ENCODE assay signal across 15 cellular contexts in the genomic region with DNA sequence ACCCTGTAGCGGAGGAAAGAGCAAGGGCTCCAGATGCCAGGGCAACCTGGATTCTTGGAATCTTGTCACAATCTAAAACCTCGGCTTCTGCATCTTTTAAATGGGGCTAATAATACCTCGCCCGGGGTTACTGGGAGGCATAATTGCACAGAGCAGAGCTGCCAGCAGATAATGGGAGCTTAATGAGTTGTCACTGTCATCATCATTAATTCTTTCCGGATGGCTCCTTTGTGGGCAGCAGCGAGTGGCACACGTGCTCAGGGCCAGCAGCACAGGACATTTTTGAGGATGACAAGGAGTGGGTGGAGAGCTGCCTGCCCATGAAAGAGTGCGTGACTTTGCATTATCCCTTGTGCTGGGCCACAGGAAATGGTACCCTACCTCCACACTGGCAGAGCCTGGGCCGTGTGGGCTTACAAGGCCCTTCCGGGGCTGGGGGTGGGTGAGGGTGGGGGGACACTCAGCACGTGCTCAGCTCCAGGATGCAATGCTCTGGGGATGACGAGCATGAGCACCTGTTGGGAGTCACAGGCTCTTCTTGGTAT. TPM values are rescaled to one million over a fixed set of nuclear protein-coding genes. Genes with fewer than 3 reads are reported as not detected.
DNase-seq lines count a peak whose midpoint lies in the region; ATAC-seq, FAIRE-seq and TF ChIP-seq lines count a peak whose summit lies in the region.
"Had no signal": no experiment of that assay in that cellular context is flagged by ENCODE, and none has a peak within 500 bp of the region (broad histone marks: within the 10 kb centered on the region; RNA-seq: fewer than 3 reads in every experiment).

No MANE protein-coding gene starts in this region.

- in situ Hi-C loops in gastrocnemius medialis (cut with MboI; ENCODE audit: low sequenced_read_pairs in 4 of 4) = loop anchor here in 1 of 4 donors (5.0 kb wide), 1 partner anchor 78 kb away; a partner anchor contains a TSS
- in situ Hi-C loops in G401 (cut with HindIII; ENCODE audit: low sequenced_read_pairs) = no loop called here
- in situ Hi-C loops in HepG2 (cut with HindIII; ENCODE audit: extremely low pct_ligation_motif_present, low pct_unique_long_range_greater_than_20kb) = no loop called here

- no peak for TF ChIP-seq CTCF in gastrocnemius medialis (IDR thresholded peaks at IDR 0.05 in 4 of 5, conservative IDR thresholded peaks at IDR 0.05 in 1 of 5)
- no peak for TF ChIP-seq CTCF in HepG2 (CRISPR knock-in tag; IDR thresholded peaks at IDR 0.05)

- no peak overlapping the region for H3K4me3 Mint-ChIP-seq in activated CD4-positive, alpha-beta memory T cell treated with anti-CD3 and anti-CD28 coated beads for 36 hours
- H3K4me3 Mint-ChIP-seq: HFFc6 had no signal

- H3K9me3 ChIP-seq in effector memory CD4-positive, alpha-beta T cell (ENCODE audit: control insufficient read depth, low read length) = no peaks in the 10 kb centered on the region
- H3K9me3 ChIP-seq in gastrocnemius medialis = no peaks in the 10 kb centered on the region
- no peaks in the 10 kb centered on the region for H3K9me3 ChIP-seq in HepG2 (ENCODE audit: low read length)

- TF ChIP-seq POLR2A in gastrocnemius medialis (IDR thresholded peaks at IDR 0.05) = no peak
- TF ChIP-seq POLR2A in HepG2 (IDR thresholded peaks at IDR 0.05; ENCODE audit: insufficient read depth in 1 of 2, low read depth in 2 of 2, low read length in 2 of 2) = 0 out of 4 replicates have a peak, but pooled peaks of 1 of the 2 experiments have one; percentile 4

- H3K36me3 ChIP-seq in effector memory CD4-positive, alpha-beta T cell (ENCODE audit: control insufficient read depth, insufficient read depth, low read length) = no peaks in the 10 kb centered on the region
- H3K36me3 ChIP-seq in gastrocnemius medialis (no peaks in the 10 kb centered on the region), HepG2 (replicated peaks in 1 of 2; ENCODE audit: control insufficient read depth in 1 of 2, insufficient read depth in 2 of 2, low read length in 2 of 2) (no peaks in the 10 kb centered on the region; a peak in 1 of 5 replicates)

- no peak overlapping the region for H3K9ac ChIP-seq in HepG2 (ENCODE audit: insufficient read depth, low read depth, low read length)
- H3K9ac ChIP-seq: parathyroid adenoma had no signal

- H3K36me3 Mint-ChIP-seq in activated CD4-positive, alpha-beta memory T cell treated with anti-CD3 and anti-CD28 coated beads for 36 hours = peaks cover 5% of the 10 kb centered on the region

- FAIRE-seq in HTR-8/SVneo (lab: Jason Lieb, UNC) (no peak), HepG2 (lab: Jason Lieb, UNC) (no peak)

- intact Hi-C loops in gastrocnemius medialis (cut with DNase I; ENCODE audit: low total_unique reads) (loop anchor here (5.0 to 10.0 kb wide), 3 partner anchors 367 to 537 kb away; a partner anchor contains a TSS), HepG2 (cut with micrococcal nuclease; ENCODE audit: unreplicated experiment) (no loop called here)
- intact Hi-C loops in activated CD4-positive, alpha-beta memory T cell treated with anti-CD3 and anti-CD28 coated beads for 36 hours (cut with micrococcal nuclease) = no loop called here

- no peak for TF ChIP-seq RAD21 in HepG2 (CRISPR knock-in tag; IDR thresholded peaks at IDR 0.05)

- ATAC-seq in gastrocnemius medialis = no peak
- no peak for ATAC-seq in HepG2

- peak overlapping the region; percentile 43 for H3K27ac ChIP-seq in effector memory CD4-positive, alpha-beta T cell (ENCODE audit: insufficient read depth, low read length, poor library complexity, severe bottlenecking)
- H3K27ac ChIP-seq in gastrocnemius medialis (peak overlapping the region; percentile 91 to 97 (median 92)), HepG2 (ENCODE audit: extremely low read length, insufficient read depth, low read length) (no peak overlapping the region)

- DNase-seq in COLO668 (lab: John Stamatoyannopoulos, UW; ENCODE audit: unreplicated experiment) = peak; percentile 69
- peak; percentile 65 for DNase-seq in NCI-H146 (lab: John Stamatoyannopoulos, UW)
- DNase-seq in effector memory CD4-positive, alpha-beta T cell = no peak
- no peak for DNase-seq in gastrocnemius medialis
- no peak for DNase-seq in HTR-8/SVneo (ENCODE audit: insufficient read length, low spot score)
- no peak for DNase-seq in activated CD4-positive, alpha-beta memory T cell treated with anti-CD3 and anti-CD28 coated beads for 36 hours
- DNase-seq in G401 (ENCODE audit: low spot score) = no peak
- no peak for DNase-seq in HepG2 (ENCODE audit: low spot score)
- DNase-seq: anterior cingulate cortex; C1 segment of cervical spinal cord; dermis blood vessel endothelial cell; HFFc6; stimulated activated CD4-positive, alpha-beta T cell treated with anti-CD3 and anti-CD28 coated beads, Interleukin-2, amount 100 ng/mL, for 24 hours; T-helper 9 cell had no signal

- CTCF ChIA-PET in activated CD4-positive, alpha-beta memory T cell treated with anti-CD3 and anti-CD28 coated beads for 36 hours (lab: Charles Lee) = interaction anchor here (1.4 kb wide), 1 partner anchor 68 kb away, joined by 3 read pairs; no protein-coding TSS in a partner anchor
- CTCF ChIA-PET in HepG2 (lab: Yijun Ruan, JAX; ENCODE audit: low intra/inter-chr PET ratio, low total read pairs) = no interaction called here

- no peak overlapping the region for H2AFZ ChIP-seq in HepG2 (ENCODE audit: low read length)

- H3K4me2 ChIP-seq in HepG2 (ENCODE audit: low read depth, low read length) = no peak overlapping the region

- TF ChIP-seq EP300 in HepG2 (IDR thresholded peaks at IDR 0.05; ENCODE audit: low read depth in 2 of 2, low read length in 2 of 2) = no peak
- no peak for TF ChIP-seq EP300 in HepG2 (CRISPR knock-in tag; IDR thresholded peaks at IDR 0.05; ENCODE audit: borderline replicate concordance)

- POLR2A ChIA-PET in activated CD4-positive, alpha-beta memory T cell treated with anti-CD3 and anti-CD28 coated beads for 36 hours (lab: Charles Lee) = interaction anchor here (0.6 kb wide), 1 partner anchor 300 kb away, joined by 3 read pairs; no protein-coding TSS in a partner anchor
- POLR2A ChIA-PET in HepG2 (lab: Yijun Ruan, JAX) = interaction anchor here (5.2 kb wide), 1 partner anchor 79 kb away, joined by 93 read pairs; a partner anchor contains a TSS

- H3K79me2 ChIP-seq in HepG2 (ENCODE audit: insufficient read depth, low read length) = peaks cover 12% of the 10 kb centered on the region

- no TSS peak for BruUV-seq in HepG2 (replicated peaks; lab: Mats Ljungman, UMichigan)

- H3K4me3 ChIP-seq in effector memory CD4-positive, alpha-beta T cell (ENCODE audit: insufficient read depth, low read depth, low read length, poor library complexity, severe bottlenecking) = no peak overlapping the region
- no peak overlapping the region for H3K4me3 ChIP-seq in gastrocnemius medialis
- no peak overlapping the region for H3K4me3 ChIP-seq in HepG2 (replicated peaks in 1 of 3; ENCODE audit: insufficient read depth in 1 of 3, low read depth in 2 of 3, low read length in 3 of 3)

- H3K4me1 Mint-ChIP-seq in activated CD4-positive, alpha-beta memory T cell treated with anti-CD3 and anti-CD28 coated beads for 36 hours (ENCODE audit: low read depth) = peaks cover 59% of the 10 kb centered on the region

- 98% methylated on average over 7 of the region's 12 CpGs for WGBS in HepG2 (ENCODE audit: low lambda C conversion rate)

- H3K27ac Mint-ChIP-seq in activated CD4-positive, alpha-beta memory T cell treated with anti-CD3 and anti-CD28 coated beads for 36 hours = no peak overlapping the region
- H3K27ac Mint-ChIP-seq: HFFc6 had no signal

- H3K9me3 Mint-ChIP-seq in activated CD4-positive, alpha-beta memory T cell treated with anti-CD3 and anti-CD28 coated beads for 36 hours = no peaks in the 10 kb centered on the region
- H3K9me3 Mint-ChIP-seq: HFFc6 had no signal

- H3K27me3 Mint-ChIP-seq in activated CD4-positive, alpha-beta memory T cell treated with anti-CD3 and anti-CD28 coated beads for 36 hours = peaks cover 11% of the 10 kb centered on the region

- H3K27me3 ChIP-seq in effector memory CD4-positive, alpha-beta T cell (replicated peaks; ENCODE audit: control insufficient read depth, insufficient read depth, low read length, poor library complexity, severe bottlenecking) = peaks cover 4% of the 10 kb centered on the region
- H3K27me3 ChIP-seq in gastrocnemius medialis = no peaks in the 10 kb centered on the region
- no peaks in the 10 kb centered on the region for H3K27me3 ChIP-seq in HepG2 (ENCODE audit: control insufficient read depth in 1 of 2, insufficient read depth in 2 of 2, low read length in 2 of 2)

- peaks cover 62% of the 10 kb centered on the region for H3K4me1 ChIP-seq in effector memory CD4-positive, alpha-beta T cell (ENCODE audit: control insufficient read depth, insufficient read depth, low read length, poor library complexity, severe bottlenecking)
- peaks cover 66 to 77% of the 10 kb centered on the region in 2 donors for H3K4me1 ChIP-seq in gastrocnemius medialis
- peaks cover 24% of the 10 kb centered on the region for H3K4me1 ChIP-seq in HepG2 (ENCODE audit: insufficient read depth, low read length)

- peaks cover 8% of the 10 kb centered on the region; the same call in 1 of the 2 replicates for H4K20me1 ChIP-seq in HepG2 (ENCODE audit: insufficient read depth, low read length)

RNA-seq across cellular contexts. Expression of a gene that starts 5.7 kb away (rescaled TPM):
- total RNA-seq in gastrocnemius medialis (10 to 100 TPM in 1 of 4 donors, 1 to 10 TPM in 3; 6.0 to 20.0 (median 8.9) TPM), HepG2 (2016; rRNA removed; fragmentation: Illumina TruSeq; extraction: Trizol) (0.65 and 1.4 TPM in 2 replicates)
- 10 to 100 TPM; 11.7 to 13.3 TPM for total RNA-seq in activated CD4-positive, alpha-beta memory T cell treated with anti-CD3 and anti-CD28 coated beads for 36 hours
- total RNA-seq in G401 (2014; rRNA removed; shearing (Covaris generic)) = 5.0 and 17.1 TPM in 2 replicates
- total RNA-seq in HepG2 (2016; cell fraction: cytosol; rRNA removed; fragmentation: Illumina TruSeq; extraction: Trizol; ENCODE audit: low read depth) = 0.26 and 0.30 TPM in 2 replicates
- 1.0 and 1.1 TPM in 2 replicates for total RNA-seq in HepG2 (2016; cell fraction: insoluble cytoplasmic fraction; rRNA removed; fragmentation: Illumina TruSeq; extraction: Trizol)
- total RNA-seq in HepG2 (2016; cell fraction: membrane; rRNA removed; fragmentation: Illumina TruSeq; extraction: Trizol) = 0.76 and 1.4 TPM in 2 replicates
- total RNA-seq in HepG2 (2016; cell fraction: nucleus; rRNA removed; fragmentation: Illumina TruSeq; extraction: Trizol) = 1.7 and 2.0 TPM in 2 replicates
- 10.1 and 12.8 TPM in 2 replicates for polyA plus RNA-seq in HepG2 (2011; rRNA removed)
- polyA plus RNA-seq in HepG2 (2011; cell fraction: cytosol; rRNA removed) = 12.7 and 12.9 TPM in 2 replicates
- polyA plus RNA-seq in HepG2 (2011; cell fraction: nucleus; rRNA removed) = 37.3 and 38.1 TPM in 2 replicates
- 11.5 and 12.7 TPM in 2 replicates for polyA plus RNA-seq in HepG2 (2012)
- polyA plus RNA-seq in HepG2 (2016; cell fraction: cytosol; fragmentation: Illumina TruSeq; extraction: Trizol; ENCODE audit: low read depth) = 0.15 and 0.27 TPM in 2 replicates
- polyA plus RNA-seq in HepG2 (2016; cell fraction: insoluble cytoplasmic fraction; fragmentation: Illumina TruSeq; extraction: Trizol; ENCODE audit: low read depth) = 0.72 and 0.85 TPM in 2 replicates
- 0.63 and 0.68 TPM in 2 replicates for polyA plus RNA-seq in HepG2 (2016; cell fraction: membrane; fragmentation: Illumina TruSeq; extraction: Trizol; ENCODE audit: low read depth)
- 3.3 and 3.9 TPM in 2 replicates for polyA plus RNA-seq in HepG2 (2016; cell fraction: nucleus; fragmentation: Illumina TruSeq; extraction: Trizol; ENCODE audit: insufficient read depth, low read depth)
- polyA minus RNA-seq in HepG2 (2011; rRNA and poly(A)+ RNA removed; ENCODE audit: low replicate concordance) = 2.3 and 28.2 TPM in 2 replicates
- polyA minus RNA-seq in HepG2 (2011; cell fraction: cytosol; rRNA and poly(A)+ RNA removed) = 13.6 and 16.1 TPM in 2 replicates
- polyA minus RNA-seq in HepG2 (2011; cell fraction: nucleus; rRNA and poly(A)+ RNA removed) = 7.7 and 9.6 TPM in 2 replicates
- total RNA-seq: HFFc6 had no signal

Comparison
In these comparisons a context has a peak if more than half of its experiments do, and no peak if none do; other contexts are left out.
1. DNase-seq: peak in COLO668 (single experiment) and NCI-H146 (single experiment); none in effector memory CD4-positive, alpha-beta T cell (0 of 3), gastrocnemius medialis (0 of 2), HTR-8/SVneo (single experiment), activated CD4-positive, alpha-beta memory T cell treated with anti-CD3 and anti-CD28 coated beads for 36 hours (single experiment), G401 (single experiment) and HepG2 (single experiment).